8 cellular contexts compared by ENCODE assay signal in the genomic region with DNA sequence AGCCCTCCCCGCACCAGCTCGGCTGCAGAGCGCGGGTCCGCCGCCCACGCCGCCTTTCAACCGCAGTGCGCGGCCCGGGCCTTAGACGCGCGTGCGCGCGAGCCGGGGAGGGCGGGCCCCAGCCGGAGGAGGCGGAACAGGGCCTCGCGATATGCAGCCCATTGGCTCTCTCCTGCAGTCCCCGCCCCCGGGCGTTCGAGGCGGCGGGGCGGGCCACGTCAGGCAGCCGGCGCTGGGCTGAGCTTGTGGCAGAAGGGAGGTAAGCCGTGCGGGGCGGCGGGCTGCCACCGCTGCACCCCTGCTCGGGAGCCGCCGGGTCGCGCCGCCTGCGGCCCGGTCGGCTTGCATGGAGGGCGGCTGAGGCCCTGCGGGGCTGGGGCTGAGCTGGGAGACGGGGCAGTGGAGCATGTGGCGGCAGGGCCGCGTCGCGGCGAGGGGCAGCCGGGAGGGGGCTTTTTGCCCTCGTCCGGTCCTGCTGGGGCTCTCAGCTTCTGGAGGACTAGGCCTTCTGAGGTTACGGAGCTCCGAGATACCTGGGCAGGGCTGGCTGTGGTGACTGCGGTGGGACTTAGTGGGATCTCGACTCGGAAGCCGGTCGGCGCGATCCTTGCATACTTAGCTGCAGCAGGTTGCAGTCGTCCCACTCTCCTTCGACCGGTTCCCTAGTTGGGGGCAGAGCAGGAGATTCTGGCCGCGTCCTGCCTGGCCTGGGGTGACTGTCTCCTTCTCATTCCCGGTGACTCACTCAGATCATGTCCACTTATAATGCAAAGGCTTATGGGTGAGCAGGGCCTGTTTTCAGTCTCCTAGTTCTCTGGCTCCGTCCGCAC. TPM values are rescaled to one million over a fixed set of nuclear protein-coding genes. Genes with fewer than 3 reads are reported as not detected.
A peak's percentile ranks its signal among the peaks of the same experiment; 100 is the strongest.
DNase-seq lines count a peak whose midpoint lies in the region; TF ChIP-seq lines count a peak whose summit lies in the region.

A gene with protein sequence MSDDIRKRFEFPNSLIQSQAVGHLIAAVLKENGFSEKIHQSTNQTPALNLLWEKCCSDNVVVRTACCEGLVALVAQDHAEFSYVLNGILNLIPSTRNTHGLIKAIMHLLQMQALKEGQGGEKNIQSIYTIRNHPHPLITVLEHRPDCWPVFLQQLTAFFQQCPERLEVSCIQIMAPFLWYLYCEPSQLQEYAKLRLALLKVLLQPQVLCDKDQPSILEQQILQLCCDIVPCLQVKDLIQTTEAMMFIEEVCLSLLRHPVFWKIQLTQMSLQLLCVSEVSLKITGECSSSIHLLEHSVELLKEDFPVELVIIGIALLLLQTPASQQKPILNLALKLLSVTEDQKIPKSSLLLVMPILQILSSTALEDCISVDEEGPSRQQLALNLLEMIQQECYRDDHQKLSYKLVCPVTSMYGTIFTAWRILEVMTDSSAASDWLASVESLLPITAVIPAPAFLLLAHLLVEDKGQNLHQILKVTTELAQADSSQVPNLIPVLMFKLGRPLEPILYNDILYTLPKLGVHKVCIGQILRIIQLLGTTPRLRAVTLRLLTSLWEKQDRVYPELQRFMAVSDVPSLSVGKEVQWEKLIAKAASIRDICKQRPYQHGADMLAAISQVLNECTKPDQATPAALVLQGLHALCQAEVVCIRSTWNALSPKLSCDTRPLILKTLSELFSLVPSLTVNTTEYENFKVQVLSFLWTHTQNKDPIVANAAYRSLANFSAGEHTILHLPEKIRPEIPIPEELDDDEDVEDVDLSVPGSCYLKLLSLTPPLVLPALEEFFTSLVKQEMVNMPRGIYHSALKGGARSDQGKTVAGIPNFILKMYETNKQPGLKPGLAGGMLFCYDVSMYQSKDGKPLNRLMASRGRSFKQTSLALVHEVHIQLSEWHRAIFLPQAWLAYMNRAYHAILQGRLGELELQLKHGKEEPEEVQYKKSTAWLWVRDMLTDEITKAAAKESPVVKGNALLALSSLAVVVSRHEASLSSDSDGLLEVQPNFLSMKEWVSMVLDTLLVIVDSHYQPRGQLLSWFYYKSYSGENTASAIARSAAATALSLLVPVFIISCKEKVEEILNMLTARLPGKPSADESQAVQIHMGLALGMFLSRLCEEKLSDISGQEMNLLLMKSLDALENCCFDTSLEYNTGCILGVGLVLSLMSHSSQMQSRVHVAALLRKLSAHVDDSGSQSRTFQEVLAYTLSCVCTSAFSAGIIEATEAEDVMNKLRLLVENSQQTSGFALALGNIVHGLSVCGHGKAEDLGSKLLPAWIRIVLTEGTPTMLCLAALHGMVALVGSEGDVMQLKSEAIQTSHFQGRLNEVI (N-terminal part only) (plus strand): TSS at position 225 of the 830 bp plus-strand sequence. CDS start 31,095 bp downstream, outside the sequence.

- H3K9ac ChIP-seq in NT2/D1 (ENCODE audit: insufficient read length, low read depth): peak within 1 kb of the TSS; percentile 97

- H3K4me3 ChIP-seq in NT2/D1 (ENCODE audit: insufficient read length, low read depth) (peak within 1 kb of the TSS; percentile 77), mononuclear cell (ENCODE audit: low read length) (peak within 1 kb of the TSS; percentile 86)

- peaks cover 2% of the 10 kb centered on the region for H3K36me3 ChIP-seq in NT2/D1 (ENCODE audit: insufficient read depth, insufficient read length, low read length)

- peak; percentile 98 for DNase-seq in COLO668 (lab: John Stamatoyannopoulos, UW; ENCODE audit: unreplicated experiment)
- DNase-seq in GM20000 (ENCODE audit: low spot score): peak; percentile 98
- DNase-seq in HT-29 (ENCODE audit: low spot score): peak; percentile 96
- DNase-seq in NT2/D1 (ENCODE audit: low read depth, low spot score): peak; percentile 95
- peak; percentile 93 for DNase-seq in activated T-cell treated with anti-CD3 and anti-CD28 coated beads for 1 hour (ENCODE audit: low read depth)
- DNase-seq in epidermal melanocyte (ENCODE audit: insufficient read length, low spot score): peak; percentile 90
- peak; percentile 84 to 91 for DNase-seq in stimulated activated CD8-positive, alpha-beta memory T cell treated with anti-CD3 and anti-CD28 coated beads, Interleukin-4, amount 100 ng/mL, for 1 hour (ENCODE audit: low read depth in 2 of 2, low spot score in 1 of 2)

- H3K27me3 ChIP-seq in NT2/D1 (ENCODE audit: insufficient read depth, insufficient read length) (no peaks in the 10 kb centered on the region), mononuclear cell (ENCODE audit: insufficient read depth, low read length) (no peaks in the 10 kb centered on the region)

- H3K9me3 ChIP-seq in NT2/D1 (ENCODE audit: insufficient read depth, low read length) (no peaks in the 10 kb centered on the region), mononuclear cell (ENCODE audit: low read depth, low read length) (no peaks in the 10 kb centered on the region)

- H3K4me1 ChIP-seq in NT2/D1 (ENCODE audit: insufficient read depth, insufficient read length) (no peaks in the 10 kb centered on the region), mononuclear cell (ENCODE audit: insufficient read depth, low read length) (peaks cover 15% of the 10 kb centered on the region)

- no peak for TF ChIP-seq CTCF in GM20000 (IDR thresholded peaks at IDR 0.05; ENCODE audit: extremely low read depth, missing control alignments)

RNA-seq across cellular contexts. Expression of the gene that starts here (rescaled TPM):
- 13.4 and 18.3 TPM in 2 replicates for total RNA-seq in HT-29 (2014; rRNA removed; shearing (Covaris generic))
- total RNA-seq in mononuclear cell: 19.0 TPM

Comparison
In these comparisons a context has a peak if more than half of its experiments do, and no peak if none do; other contexts are left out.
1. Peak in every context shown above with its lines: DNase-seq and H3K4me3 ChIP-seq.